In genomic region chr12:46067062-46067461, GRCh38 we compare ENCODE assay signal across 15 cellular contexts.
DNase-seq lines count a peak whose midpoint lies in the region; ATAC-seq, FAIRE-seq and TF ChIP-seq lines count a peak whose summit lies in the region.
"Had no signal": no experiment of that assay in that cellular context is flagged by ENCODE, and none has a peak within 500 bp of the region (broad histone marks: within the 10 kb centered on the region; RNA-seq: fewer than 3 reads in every experiment).

No MANE protein-coding gene starts in this region.

- no peak overlapping the region for H3K4me3 ChIP-seq in OCI-LY3 (ENCODE audit: low read length)
- no peak overlapping the region for H3K4me3 ChIP-seq in H1 (ENCODE audit: extremely low read depth in 1 of 4, insufficient read depth in 2 of 4, low read depth in 3 of 4, low read length in 4 of 4)
- H3K4me3 ChIP-seq in lower leg skin (ENCODE audit: low read depth, poor library complexity, severe bottlenecking), result no peak overlapping the region

- POLR2A ChIA-PET in H1 (lab: Charles Lee; ENCODE audit: partially characterized antibody), result no interaction called here

- no peak overlapping the region for H2BK12ac ChIP-seq in H1 (ENCODE audit: low read depth, low read length)

- H3K4me2 ChIP-seq in OCI-LY3 (ENCODE audit: low read length) (peak overlapping the region; percentile 17; the same call in 1 of the 2 replicates), H1 (ENCODE audit: insufficient read depth in 1 of 2, low read depth in 2 of 2, low read length in 2 of 2) (no peak overlapping the region)

- H3K79me2 ChIP-seq in OCI-LY3 (ENCODE audit: low read length), result no peaks in the 10 kb centered on the region
- no peaks in the 10 kb centered on the region for H3K79me2 ChIP-seq in H1 (ENCODE audit: control insufficient read depth in 1 of 2, insufficient read depth in 2 of 2, low read length in 2 of 2)

- CTCF ChIA-PET in H1 (lab: Charles Lee; ENCODE audit: partially characterized antibody), result interaction anchor here (0.7 to 0.8 kb wide), 2 partner anchors 43 to 899 kb away, joined by 3 read pairs; no protein-coding TSS in a partner anchor

- DNase-seq in GM12892 (ENCODE audit: insufficient read length), result no peak
- DNase-seq in H1 (ENCODE audit: low read depth in 1 of 2, low spot score in 2 of 2), result no peak
- DNase-seq in lower leg skin (ENCODE audit: low spot score in 2 of 2), result no peak
- no peak for DNase-seq in stimulated activated naive CD8-positive, alpha-beta T cell treated with anti-CD3 and anti-CD28 coated beads, Interleukin-15, amount 100 ng/mL, for 72 hours
- DNase-seq in urothelium cell line (ENCODE audit: low spot score), result no peak
- DNase-seq: ACHN; CD4-positive, alpha-beta memory T cell; DMS153; DMS79; GDM1; HCEC 1CT had no signal

- H3K4ac ChIP-seq in H1 (replicated peaks; ENCODE audit: insufficient read length, low read depth, low read length), result no peak overlapping the region

- H2BK20ac ChIP-seq in H1 (ENCODE audit: low read length), result no peak overlapping the region

- H3K27me3 ChIP-seq in OCI-LY3 (ENCODE audit: low read depth, low read length), result no peaks in the 10 kb centered on the region
- no peaks in the 10 kb centered on the region for H3K27me3 ChIP-seq in H1 (replicated peaks in 1 of 4; ENCODE audit: control insufficient read depth in 3 of 4, extremely low read depth in 1 of 4, insufficient read depth in 3 of 4, low read length in 3 of 4)

- intact Hi-C loops in lower leg skin (cut with DNase I; ENCODE audit: low total_unique reads), result no loop called here

- no peaks in the 10 kb centered on the region for H3K9me3 Mint-ChIP-seq in stimulated activated naive CD8-positive, alpha-beta T cell treated with anti-CD3 and anti-CD28 coated beads, Interleukin-15, amount 100 ng/mL, for 72 hours
- H3K9me3 Mint-ChIP-seq: CD4-positive, alpha-beta memory T cell had no signal

- no peaks in the 10 kb centered on the region for H3K79me1 ChIP-seq in H1 (ENCODE audit: low read depth, low read length)

- H4K20me1 ChIP-seq in OCI-LY3 (ENCODE audit: insufficient read depth, low read length) (no peaks in the 10 kb centered on the region), H1 (replicated peaks in 1 of 2; ENCODE audit: control insufficient read depth in 1 of 2, insufficient read depth in 2 of 2, low read length in 2 of 2) (no peaks in the 10 kb centered on the region)

- H3K14ac ChIP-seq in H1 (ENCODE audit: insufficient read length), result no peak overlapping the region

- TF ChIP-seq RAD21 in H1 (IDR thresholded peaks at IDR 0.05 in 1 of 2, conservative IDR thresholded peaks at IDR 0.05 in 1 of 2; ENCODE audit: low read depth in 2 of 2, low read length in 2 of 2), result no peak

- H3K18ac ChIP-seq in H1 (ENCODE audit: extremely low read depth, low read length), result no peak overlapping the region

- H3K36me3 ChIP-seq in OCI-LY3 (replicated peaks; ENCODE audit: low read depth, low read length) (no peaks in the 10 kb centered on the region), H1 (ENCODE audit: control insufficient read depth in 2 of 4, insufficient read depth in 4 of 4, low read length in 3 of 4) (no peaks in the 10 kb centered on the region)

- H3K9me3 ChIP-seq in OCI-LY3 (ENCODE audit: insufficient read depth, low read length), result no peaks in the 10 kb centered on the region
- H3K9me3 ChIP-seq in H1 (ENCODE audit: insufficient read depth in 2 of 2, low read depth in 1 of 2, low read length in 1 of 2), result no peaks in the 10 kb centered on the region

- no peak overlapping the region for H2BK15ac ChIP-seq in H1 (ENCODE audit: low read length)

- TF ChIP-seq POLR2A in GM12892 (IDR thresholded peaks at IDR 0.05; ENCODE audit: low read depth, low read length) (no peak), H1 (IDR thresholded peaks at IDR 0.05; ENCODE audit: control extremely low read depth in 1 of 2, low read depth in 2 of 2, low read length in 2 of 2) (no peak), lower leg skin (IDR thresholded peaks at IDR 0.05) (no peak)

- H4K8ac ChIP-seq in H1 (ENCODE audit: extremely low read depth, insufficient read depth, low read length), result no peak overlapping the region

- no peak for TF ChIP-seq EP300 in H1 (IDR thresholded peaks at IDR 0.05; ENCODE audit: borderline replicate concordance in 1 of 2, low read depth in 2 of 2, low read length in 2 of 2)

- no peak for ATAC-seq in stimulated activated naive CD8-positive, alpha-beta T cell treated with anti-CD3 and anti-CD28 coated beads, Interleukin-15, amount 100 ng/mL, for 72 hours

- WGBS in H1 (ENCODE audit: extremely low coverage in 1 of 2, insufficient coverage in 1 of 2, insufficient read length in 1 of 2, insufficient replicate concordance in 2 of 2, low coverage in 1 of 2, low lambda C conversion rate in 2 of 2, missing lambda C conversion rate in 1 of 2), 2 experiments, result 97% methylated on average over 9 of the region's 9 CpGs; no CpG with 5 or more reads in 1 of the 2 experiments
- WGBS in lower leg skin, 2 donors, result 84% methylated on average over 9 of the region's 9 CpGs

- H3K4me1 Mint-ChIP-seq in stimulated activated naive CD8-positive, alpha-beta T cell treated with anti-CD3 and anti-CD28 coated beads, Interleukin-15, amount 100 ng/mL, for 72 hours, result peaks cover 4% of the 10 kb centered on the region

- H2AFZ ChIP-seq in OCI-LY3 (ENCODE audit: low read depth, low read length) (0 out of 2 replicates have a peak overlapping the region, but pooled peaks have one; percentile 9), H1 (ENCODE audit: low read length) (0 out of 2 replicates have a peak overlapping the region, but pooled peaks have one; percentile 26)

- no peak overlapping the region for H4K91ac ChIP-seq in H1 (replicated peaks; ENCODE audit: insufficient read length, low read length)

- H3K4me3 Mint-ChIP-seq in stimulated activated naive CD8-positive, alpha-beta T cell treated with anti-CD3 and anti-CD28 coated beads, Interleukin-15, amount 100 ng/mL, for 72 hours, result no peak overlapping the region
- H3K4me3 Mint-ChIP-seq: CD14-positive monocyte; CD4-positive, alpha-beta memory T cell had no signal

- no peaks in the 10 kb centered on the region; the same call in 1 of the 2 replicates for H3K23me2 ChIP-seq in H1 (ENCODE audit: low read depth, low read length)

- H2BK120ac ChIP-seq in H1 (replicated peaks; ENCODE audit: low read depth, low read length), result no peak overlapping the region

- no peak overlapping the region for H2AK5ac ChIP-seq in H1 (ENCODE audit: low read depth, low read length)

- H3K4me1 ChIP-seq in OCI-LY3 (ENCODE audit: low read length) (peaks cover 46% of the 10 kb centered on the region), H1 (replicated peaks in 1 of 4; ENCODE audit: control insufficient read depth in 3 of 4, insufficient read depth in 4 of 4, low read length in 3 of 4) (no peaks in the 10 kb centered on the region)

- no peak overlapping the region for H3K27ac Mint-ChIP-seq in stimulated activated naive CD8-positive, alpha-beta T cell treated with anti-CD3 and anti-CD28 coated beads, Interleukin-15, amount 100 ng/mL, for 72 hours
- H3K27ac Mint-ChIP-seq: CD14-positive monocyte; CD4-positive, alpha-beta memory T cell had no signal

- FAIRE-seq in GM12892 (lab: Jason Lieb, UNC) (peak; percentile 70), H1 (lab: Jason Lieb, UNC) (no peak), urothelium cell line (lab: Jason Lieb, UNC) (no peak)
- FAIRE-seq: A204.1 had no signal

- H3K23ac ChIP-seq in H1 (ENCODE audit: insufficient read length), result no peak overlapping the region

- no peak for TF ChIP-seq CTCF in OCI-LY3 (IDR thresholded peaks at IDR 0.05; ENCODE audit: low read depth, low read length)
- TF ChIP-seq CTCF in H1 (IDR thresholded peaks at IDR 0.05; ENCODE audit: control extremely low read depth in 1 of 3, insufficient read depth in 1 of 3, low read depth in 1 of 3, low read length in 3 of 3), result no peak
- TF ChIP-seq CTCF in lower leg skin (IDR thresholded peaks at IDR 0.05), result no peak

- H3K9ac ChIP-seq in OCI-LY3 (ENCODE audit: low read length) (no peak overlapping the region), H1 (replicated peaks in 1 of 4; ENCODE audit: extremely low read depth in 1 of 4, low read depth in 3 of 4, low read length in 3 of 4) (no peak overlapping the region)

- H3K27ac ChIP-seq in OCI-LY3 (ENCODE audit: low read length), result no peak overlapping the region
- H3K27ac ChIP-seq in H1 (ENCODE audit: low read depth, low read length), result no peak overlapping the region
- H3K27ac ChIP-seq: HL-60 had no signal

- H4K5ac ChIP-seq in H1 (ENCODE audit: insufficient read length, low read depth, low read length), result no peak overlapping the region

- no peaks in the 10 kb centered on the region for H3K27me3 Mint-ChIP-seq in stimulated activated naive CD8-positive, alpha-beta T cell treated with anti-CD3 and anti-CD28 coated beads, Interleukin-15, amount 100 ng/mL, for 72 hours
- H3K27me3 Mint-ChIP-seq: CD4-positive, alpha-beta memory T cell had no signal

- H3K56ac ChIP-seq in H1 (replicated peaks; ENCODE audit: insufficient read length, low read depth, low read length), result no peak overlapping the region

- H2BK5ac ChIP-seq in H1 (ENCODE audit: low read depth, low read length), result no peak overlapping the region

TF ChIP-seq in H1, 55 proteins besides CTCF, POLR2A, EP300 and RAD21:
- TF ChIP-seq SAP30 (IDR thresholded peaks at IDR 0.05; ENCODE audit: insufficient read depth, insufficient replicate concordance, low read length) (no peak), TAF1 (IDR thresholded peaks at IDR 0.05; ENCODE audit: low read depth, low read length) (no peak), TCF12 (IDR thresholded peaks at IDR 0.05; ENCODE audit: low read depth, low read length) (no peak), ZNF274 (IDR thresholded peaks at IDR 0.05; ENCODE audit: borderline replicate concordance, extremely low read depth, low read length) (no peak), ATF3 (IDR thresholded peaks at IDR 0.05; ENCODE audit: insufficient read depth, low read depth, low read length) (no peak), MAX (IDR thresholded peaks at IDR 0.05) (no peak), RBBP5 (IDR thresholded peaks at IDR 0.05; ENCODE audit: borderline replicate concordance, low read depth, low read length) (no peak), TEAD4 (IDR thresholded peaks at IDR 0.05; ENCODE audit: low read depth, low read length) (no peak), ASH2L (IDR thresholded peaks at IDR 0.05; ENCODE audit: low read length) (no peak), GTF2F1 (IDR thresholded peaks at IDR 0.05; ENCODE audit: borderline replicate concordance, low read depth, low read length) (no peak), SIN3A (conservative IDR thresholded peaks at IDR 0.05 in 1 of 2, IDR thresholded peaks at IDR 0.05 in 1 of 2; ENCODE audit: low read depth in 1 of 2, low read length in 2 of 2) (no peak), SIX5 (IDR thresholded peaks at IDR 0.05; ENCODE audit: low read depth, low read length) (no peak), SP1 (IDR thresholded peaks at IDR 0.05; ENCODE audit: low read depth, low read length) (no peak)
